In the genomic region with DNA sequence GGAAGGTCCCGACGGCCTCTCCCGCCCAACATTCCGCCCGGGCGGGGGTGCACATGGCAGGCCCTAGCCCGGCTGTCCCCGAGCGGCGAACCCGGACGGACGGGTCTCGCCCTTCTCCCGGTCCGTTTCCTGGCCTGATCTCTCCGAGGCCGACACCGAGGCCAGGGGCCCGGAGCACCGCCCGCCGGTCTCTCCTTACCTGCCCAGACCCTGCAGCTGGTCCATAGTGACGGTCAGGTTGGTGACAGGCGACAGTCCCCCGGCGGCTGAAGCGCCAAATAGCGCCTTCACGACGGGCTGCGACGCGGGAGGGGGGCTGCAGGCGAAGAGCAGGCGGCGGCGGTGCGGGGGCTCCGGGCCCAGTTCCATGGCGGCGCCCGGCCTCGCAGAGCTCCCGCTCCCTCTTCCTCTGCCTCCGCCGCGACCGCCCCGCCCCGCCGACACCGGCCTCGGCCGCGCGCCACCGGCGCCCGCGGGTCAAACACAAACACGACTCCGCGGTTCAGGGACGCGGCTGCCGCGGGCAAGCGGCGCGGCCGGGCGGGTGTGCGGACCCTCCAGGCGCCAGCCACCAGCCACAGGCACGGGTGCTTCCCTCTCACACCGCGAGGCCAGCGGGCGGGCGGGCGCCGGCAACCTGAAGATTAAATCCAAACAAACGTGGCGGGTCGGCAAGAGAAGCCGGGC, we compare ENCODE assay signal across 8 cellular contexts. TPM values are rescaled to one million over a fixed set of nuclear protein-coding genes. Genes with fewer than 3 reads are reported as not detected.
A peak's percentile ranks its signal among the peaks of the same experiment; 100 is the strongest.
DNase-seq lines count a peak whose midpoint lies in the region; ATAC-seq and TF ChIP-seq lines count a peak whose summit lies in the region.

No MANE protein-coding gene starts in this region.

- H3K27me3 ChIP-seq in osteoblast (ENCODE audit: insufficient read depth, low read length), result no peaks in the 10 kb centered on the region

- intact Hi-C loops in Calu3 (cut with micrococcal nuclease; ENCODE audit: unreplicated experiment), result no loop called here

- H3K4me1 ChIP-seq in osteoblast (ENCODE audit: insufficient read depth, low read length), result peaks cover 13% of the 10 kb centered on the region

- H3K4me3 Mint-ChIP-seq in Calu3 (ENCODE audit: low read depth, unreplicated experiment), result peak overlapping the region; percentile 97
- peak overlapping the region; percentile 91 for H3K4me3 Mint-ChIP-seq in activated CD8-positive, alpha-beta T cell treated with anti-CD3 and anti-CD28 coated beads, Interleukin-2, amount 10 ng/mL, durations not matched to agents 7 days and 5 days

- peak; percentile 59 for DNase-seq in Calu3
- DNase-seq in activated CD8-positive, alpha-beta T cell treated with anti-CD3 and anti-CD28 coated beads, Interleukin-2, amount 10 ng/mL, durations not matched to agents 7 days and 5 days, result no peak
- DNase-seq in foreskin fibroblast, result peak; percentile 24 to 84
- DNase-seq in osteoblast (ENCODE audit: insufficient read length, low spot score, missing footprints), result peak; percentile 81
- DNase-seq in HT-29 (ENCODE audit: low spot score), result no peak
- no peak for DNase-seq in NCI-H446 (lab: John Stamatoyannopoulos, UW)

- BruUV-seq in Calu3 (replicated peaks; lab: Mats Ljungman, UMichigan), result no TSS peak

- H3K9me3 Mint-ChIP-seq in Calu3 (ENCODE audit: low read depth, unreplicated experiment), result no peaks in the 10 kb centered on the region
- H3K9me3 Mint-ChIP-seq in activated CD8-positive, alpha-beta T cell treated with anti-CD3 and anti-CD28 coated beads, Interleukin-2, amount 10 ng/mL, durations not matched to agents 7 days and 5 days (ENCODE audit: insufficient read depth), result no peaks in the 10 kb centered on the region

- peaks cover 30% of the 10 kb centered on the region for H3K79me2 ChIP-seq in osteoblast (ENCODE audit: insufficient read depth, low read length)

- peaks cover 19% of the 10 kb centered on the region for H3K36me3 ChIP-seq in osteoblast (ENCODE audit: insufficient read depth, low read length)

- H3K4me1 Mint-ChIP-seq in Calu3 (ENCODE audit: low read depth, unreplicated experiment), result peaks cover 38% of the 10 kb centered on the region
- peaks cover 35% of the 10 kb centered on the region for H3K4me1 Mint-ChIP-seq in activated CD8-positive, alpha-beta T cell treated with anti-CD3 and anti-CD28 coated beads, Interleukin-2, amount 10 ng/mL, durations not matched to agents 7 days and 5 days (ENCODE audit: low read depth)

- ATAC-seq in GM19463 (IDR thresholded peaks at IDR 0.05; ENCODE audit: unreplicated experiment), result peak; percentile 23
- peak; percentile 18 for ATAC-seq in HG03469 (IDR thresholded peaks at IDR 0.05; ENCODE audit: unreplicated experiment)
- peak; percentile 35 for ATAC-seq in activated CD8-positive, alpha-beta T cell treated with anti-CD3 and anti-CD28 coated beads, Interleukin-2, amount 10 ng/mL, durations not matched to agents 7 days and 5 days

- peak overlapping the region; percentile 93 for H3K27ac Mint-ChIP-seq in Calu3 (ENCODE audit: unreplicated experiment)
- H3K27ac Mint-ChIP-seq in activated CD8-positive, alpha-beta T cell treated with anti-CD3 and anti-CD28 coated beads, Interleukin-2, amount 10 ng/mL, durations not matched to agents 7 days and 5 days, result peak overlapping the region; percentile 87

- H3K4me2 ChIP-seq in osteoblast (ENCODE audit: insufficient read depth, low read length), result peak overlapping the region; percentile 93

- POLR2A ChIA-PET in activated CD8-positive, alpha-beta T cell treated with anti-CD3 and anti-CD28 coated beads, Interleukin-2, amount 10 ng/mL, durations not matched to agents 7 days and 5 days (lab: Charles Lee), result interaction anchor here (0.7 to 2.0 kb wide), 9 partner anchors 27 to 363 kb away, joined by 3 to 10 read pairs (median 4); partner anchors contain the start of genes CCDC51 and ZNF589

- no peaks in the 10 kb centered on the region for H3K27me3 Mint-ChIP-seq in Calu3 (ENCODE audit: unreplicated experiment)
- no peaks in the 10 kb centered on the region for H3K27me3 Mint-ChIP-seq in activated CD8-positive, alpha-beta T cell treated with anti-CD3 and anti-CD28 coated beads, Interleukin-2, amount 10 ng/mL, durations not matched to agents 7 days and 5 days (ENCODE audit: low read depth)

- no peaks in the 10 kb centered on the region for H4K20me1 ChIP-seq in osteoblast (ENCODE audit: insufficient read depth, low read length)

- H3K36me3 Mint-ChIP-seq in Calu3 (ENCODE audit: insufficient read depth, unreplicated experiment), result peaks cover 33% of the 10 kb centered on the region
- peaks cover 44% of the 10 kb centered on the region for H3K36me3 Mint-ChIP-seq in activated CD8-positive, alpha-beta T cell treated with anti-CD3 and anti-CD28 coated beads, Interleukin-2, amount 10 ng/mL, durations not matched to agents 7 days and 5 days (ENCODE audit: low read depth)

- peak overlapping the region; percentile 69 for H3K27ac ChIP-seq in osteoblast (ENCODE audit: low read depth, low read length)

- peak overlapping the region; percentile 95 for H2AFZ ChIP-seq in osteoblast (ENCODE audit: low read length)

- TF ChIP-seq CTCF in Calu3 (IDR thresholded peaks at IDR 0.05; ENCODE audit: unreplicated experiment) (no peak), foreskin fibroblast (IDR thresholded peaks at IDR 0.05; ENCODE audit: low read depth, low read length) (no peak), osteoblast (IDR thresholded peaks at IDR 0.05; ENCODE audit: extremely low read depth, low read depth, low read length) (no peak)

- H3K4me3 ChIP-seq in foreskin fibroblast (ENCODE audit: low read depth in 1 of 2, low read length in 2 of 2) (peak overlapping the region; percentile 80 to 88), osteoblast (ENCODE audit: insufficient read depth, low read length) (peak overlapping the region; percentile 97)

- H3K9me3 ChIP-seq in osteoblast (ENCODE audit: low read depth, low read length), result no peaks in the 10 kb centered on the region

- CTCF ChIA-PET in Calu3 (lab: Charles Lee), result interaction anchor here (0.5 kb wide), 1 partner anchor 257 kb away, joined by 3 read pairs; no protein-coding TSS in a partner anchor
- CTCF ChIA-PET in activated CD8-positive, alpha-beta T cell treated with anti-CD3 and anti-CD28 coated beads, Interleukin-2, amount 10 ng/mL, durations not matched to agents 7 days and 5 days (lab: Charles Lee), result interaction anchor here (0.9 to 4.5 kb wide), 5 partner anchors 18 to 249 kb away, joined by 3 to 31 read pairs (median 3); partner anchors contain the start of gene ZNF589

RNA-seq across cellular contexts. Expression of gene CDC25A, which starts 0.5 kb away (rescaled TPM):
- total RNA-seq in Calu3 (2022) (15.2 and 18.2 TPM in 2 replicates), osteoblast (0.88 and 1.1 TPM in 2 replicates)
- total RNA-seq in activated CD8-positive, alpha-beta T cell treated with anti-CD3 and anti-CD28 coated beads, Interleukin-2, amount 10 ng/mL, durations not matched to agents 7 days and 5 days, result 10 to 100 TPM; 30.3 to 31.3 TPM
- 16.3 and 33.6 TPM in 2 replicates for total RNA-seq in HT-29 (2014; rRNA removed; shearing (Covaris generic))

RNA-seq across cellular contexts. Expression of gene CAMP, which starts 35.6 kb away (rescaled TPM):
- total RNA-seq in Calu3 (2022), result not detected in 2 replicates
- not detected for total RNA-seq in activated CD8-positive, alpha-beta T cell treated with anti-CD3 and anti-CD28 coated beads, Interleukin-2, amount 10 ng/mL, durations not matched to agents 7 days and 5 days
- total RNA-seq in osteoblast, result not detected in 2 replicates
- total RNA-seq in HT-29 (2014; rRNA removed; shearing (Covaris generic)), result not detected in 2 replicates

RNA-seq across cellular contexts. Expression of gene ZNF589, which starts 53.2 kb away (rescaled TPM):
- total RNA-seq in Calu3 (2022), result 8.0 and 8.3 TPM in 2 replicates
- total RNA-seq in activated CD8-positive, alpha-beta T cell treated with anti-CD3 and anti-CD28 coated beads, Interleukin-2, amount 10 ng/mL, durations not matched to agents 7 days and 5 days, result 10 to 100 TPM; 29.7 to 30.3 TPM
- 4.7 and 5.0 TPM in 2 replicates for total RNA-seq in osteoblast
- 3.4 and 4.4 TPM in 2 replicates for total RNA-seq in HT-29 (2014; rRNA removed; shearing (Covaris generic))

Comparison
In these comparisons a context has a peak if more than half of its experiments do, and no peak if none do; other contexts are left out.
1. DNase-seq: peak in Calu3 (single experiment), foreskin fibroblast (2 of 2) and osteoblast (single experiment); none in activated CD8-positive, alpha-beta T cell treated with anti-CD3 and anti-CD28 coated beads, Interleukin-2, amount 10 ng/mL, durations not matched to agents 7 days and 5 days (single experiment), HT-29 (single experiment) and NCI-H446 (0 of 2).
2. Peak in every context shown above with its lines, with median percentiles within 50 percentile points of each other: ATAC-seq.